ENCODE assay signal across 8 cellular contexts in the genomic region with DNA sequence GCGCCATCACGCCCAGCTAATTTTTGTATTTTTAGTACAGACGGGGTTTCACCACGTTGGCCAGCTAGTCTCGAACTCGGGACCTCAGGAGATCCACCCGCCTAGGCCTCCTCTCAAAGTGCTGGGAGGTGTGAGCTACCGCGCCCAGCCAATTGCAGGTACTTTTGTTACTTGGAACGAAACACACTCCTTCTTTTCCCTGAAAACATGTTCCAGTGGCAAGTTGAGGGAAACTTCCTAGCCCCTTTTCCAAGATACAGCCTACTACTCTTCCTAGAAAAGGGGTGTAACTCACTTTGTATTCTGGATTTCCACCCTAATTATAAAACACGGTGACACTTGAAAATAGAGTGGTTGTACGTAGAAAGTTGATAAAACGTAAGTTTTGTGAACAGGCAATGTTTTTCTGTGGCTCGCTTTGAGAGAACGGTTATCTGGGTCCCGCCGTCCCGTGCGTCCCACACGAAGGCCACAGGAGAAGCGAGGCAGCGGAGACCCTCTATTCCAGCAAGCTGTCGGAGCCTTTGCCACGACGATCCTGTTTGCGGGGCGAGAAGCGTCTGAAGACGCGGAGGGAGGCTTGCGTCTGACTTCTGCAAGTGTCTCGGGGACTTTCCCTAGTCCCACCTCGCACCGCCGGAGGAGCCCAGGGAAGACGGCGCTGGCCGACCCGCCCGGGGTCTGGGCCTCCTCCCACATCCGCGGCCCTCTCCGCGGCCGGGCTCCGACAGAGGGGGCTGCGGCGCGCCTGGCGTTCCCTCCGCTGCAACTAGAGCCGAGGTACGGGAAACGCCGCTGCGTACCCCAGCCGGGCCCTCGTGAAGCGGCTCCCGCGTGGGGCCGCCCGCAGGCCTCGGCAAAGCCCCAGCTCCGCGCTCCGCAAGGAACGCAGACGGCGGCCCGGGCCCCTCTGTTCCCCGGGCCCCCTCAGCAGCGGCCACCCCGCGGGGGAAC. TPM values are rescaled to one million over a fixed set of nuclear protein-coding genes. Genes with fewer than 3 reads are reported as not detected.
DNase-seq lines count a peak whose midpoint lies in the region; ATAC-seq, FAIRE-seq and TF ChIP-seq lines count a peak whose summit lies in the region.

No MANE protein-coding gene starts in this region.

- DNase-seq in ELR (ENCODE audit: low read depth) (peak; percentile 57), MG63 (no peak), esophagus muscularis mucosa (ENCODE audit: extremely low spot score) (no peak), osteocyte (ENCODE audit: extremely low spot score, unreplicated experiment) (no peak), type B pancreatic cell (ENCODE audit: extremely low spot score, unreplicated experiment) (no peak), GM19239 (ENCODE audit: insufficient read length, low spot score) (no peak)
- DNase-seq in activated CD8-positive, alpha-beta memory T cell treated with anti-CD3 and anti-CD28 coated beads, Interleukin-2, amount 10 ng/mL, durations not matched to agents 7 days and 5 days = peak; percentile 76

- H3K4me1 Mint-ChIP-seq in activated CD8-positive, alpha-beta memory T cell treated with anti-CD3 and anti-CD28 coated beads, Interleukin-2, amount 10 ng/mL, durations not matched to agents 7 days and 5 days = peaks cover 73% of the 10 kb centered on the region
- H3K4me1 Mint-ChIP-seq in osteocyte (ENCODE audit: unreplicated experiment) = peaks cover 72% of the 10 kb centered on the region
- peaks cover 41% of the 10 kb centered on the region for H3K4me1 Mint-ChIP-seq in type B pancreatic cell (ENCODE audit: unreplicated experiment)

- intact Hi-C loops in esophagus muscularis mucosa (cut with DNase I) = loop anchor here (2.0 kb wide), 1 partner anchor 37 kb away; no protein-coding TSS in a partner anchor

- H3K36me3 ChIP-seq in MG63 (peaks cover 18% of the 10 kb centered on the region), esophagus muscularis mucosa (no peaks in the 10 kb centered on the region)

- no peaks in the 10 kb centered on the region for H3K9me3 Mint-ChIP-seq in activated CD8-positive, alpha-beta memory T cell treated with anti-CD3 and anti-CD28 coated beads, Interleukin-2, amount 10 ng/mL, durations not matched to agents 7 days and 5 days (ENCODE audit: low read depth)
- H3K9me3 Mint-ChIP-seq in osteocyte (ENCODE audit: unreplicated experiment) (no peaks in the 10 kb centered on the region), type B pancreatic cell (no peaks in the 10 kb centered on the region)

- peak overlapping the region; percentile 78 to 92 (median 82) for H3K27ac ChIP-seq in esophagus muscularis mucosa (replicated peaks in 1 of 4)

- H3K27me3 ChIP-seq in MG63 (no peaks in the 10 kb centered on the region), esophagus muscularis mucosa (no peaks in the 10 kb centered on the region)

- WGBS in esophagus muscularis mucosa = 20% methylated on average over 22 of the region's 75 CpGs

- H3K9me3 ChIP-seq in MG63 (no peaks in the 10 kb centered on the region), esophagus muscularis mucosa (no peaks in the 10 kb centered on the region)

- peak overlapping the region; percentile 98 for H3K4me3 Mint-ChIP-seq in activated CD8-positive, alpha-beta memory T cell treated with anti-CD3 and anti-CD28 coated beads, Interleukin-2, amount 10 ng/mL, durations not matched to agents 7 days and 5 days
- H3K4me3 Mint-ChIP-seq in osteocyte (ENCODE audit: unreplicated experiment) = peak overlapping the region; percentile 85
- peak overlapping the region; percentile 96 for H3K4me3 Mint-ChIP-seq in type B pancreatic cell

- FAIRE-seq in GM19239 (lab: Jason Lieb, UNC) = no peak

- H3K4me3 ChIP-seq in MG63 (peak overlapping the region; percentile 72), esophagus muscularis mucosa (peak overlapping the region; percentile 85 to 99 (median 96))

- TF ChIP-seq POLR2A in esophagus muscularis mucosa (IDR thresholded peaks at IDR 0.05; ENCODE audit: low read depth) = no peak

- peak overlapping the region; percentile 89 for H3K27ac Mint-ChIP-seq in activated CD8-positive, alpha-beta memory T cell treated with anti-CD3 and anti-CD28 coated beads, Interleukin-2, amount 10 ng/mL, durations not matched to agents 7 days and 5 days
- H3K27ac Mint-ChIP-seq in osteocyte (ENCODE audit: unreplicated experiment) = peak overlapping the region; percentile 81
- peak overlapping the region; percentile 91 for H3K27ac Mint-ChIP-seq in type B pancreatic cell

- TF ChIP-seq EP300 in esophagus muscularis mucosa (IDR thresholded peaks at IDR 0.05) = no peak

- TF ChIP-seq CTCF in esophagus muscularis mucosa (IDR thresholded peaks at IDR 0.05) = no peak
- peak; percentile 17 for TF ChIP-seq CTCF in osteocyte (IDR thresholded peaks at IDR 0.05)
- no peak for TF ChIP-seq CTCF in type B pancreatic cell (conservative IDR thresholded peaks at IDR 0.05)

- H3K27me3 Mint-ChIP-seq in activated CD8-positive, alpha-beta memory T cell treated with anti-CD3 and anti-CD28 coated beads, Interleukin-2, amount 10 ng/mL, durations not matched to agents 7 days and 5 days = no peaks in the 10 kb centered on the region
- H3K27me3 Mint-ChIP-seq in osteocyte (ENCODE audit: unreplicated experiment) (no peaks in the 10 kb centered on the region), type B pancreatic cell (no peaks in the 10 kb centered on the region)

- CTCF ChIA-PET in activated CD8-positive, alpha-beta memory T cell treated with anti-CD3 and anti-CD28 coated beads, Interleukin-2, amount 10 ng/mL, durations not matched to agents 7 days and 5 days (lab: Charles Lee) = interaction anchor here (0.8 to 7.2 kb wide), 17 partner anchors 11 to 462 kb away, joined by 3 to 96 read pairs (median 4); no protein-coding TSS in a partner anchor

- H3K4me1 ChIP-seq in esophagus muscularis mucosa = peaks cover 23 to 41% (median 35%) of the 10 kb centered on the region in 4 donors

- H3K36me3 Mint-ChIP-seq in activated CD8-positive, alpha-beta memory T cell treated with anti-CD3 and anti-CD28 coated beads, Interleukin-2, amount 10 ng/mL, durations not matched to agents 7 days and 5 days = peaks cover 42% of the 10 kb centered on the region
- peaks cover 1% of the 10 kb centered on the region for H3K36me3 Mint-ChIP-seq in osteocyte (ENCODE audit: unreplicated experiment)
- H3K36me3 Mint-ChIP-seq in type B pancreatic cell = peaks cover 11% of the 10 kb centered on the region

- peak; percentile 30 for ATAC-seq in GM21723 (IDR thresholded peaks at IDR 0.05; ENCODE audit: unreplicated experiment)
- peak; percentile 7 for ATAC-seq in activated CD8-positive, alpha-beta memory T cell treated with anti-CD3 and anti-CD28 coated beads, Interleukin-2, amount 10 ng/mL, durations not matched to agents 7 days and 5 days

RNA-seq across cellular contexts. Expression of a gene that starts 0.7 kb away (rescaled TPM):
- 30.3 and 49.7 TPM in 2 replicates for total RNA-seq in MG63 (2014; rRNA removed; shearing (Covaris generic); ENCODE audit: low replicate concordance)
- total RNA-seq in activated CD8-positive, alpha-beta memory T cell treated with anti-CD3 and anti-CD28 coated beads, Interleukin-2, amount 10 ng/mL, durations not matched to agents 7 days and 5 days = 10 to 100 TPM; 70.8 to 77.8 TPM
- 1 to 10 TPM; 5.0 to 8.0 (median 6.0) TPM for total RNA-seq in esophagus muscularis mucosa
- total RNA-seq in osteocyte = 14.6 and 17.4 TPM in 2 replicates
- total RNA-seq in type B pancreatic cell (ENCODE audit: low replicate concordance) = 21.2 and 29.7 TPM in 2 replicates

RNA-seq across cellular contexts. Expression of a gene that starts 34.5 kb away (rescaled TPM):
- 7.2 and 10.8 TPM in 2 replicates for total RNA-seq in MG63 (2014; rRNA removed; shearing (Covaris generic); ENCODE audit: low replicate concordance)
- under 1 TPM; 0.56 to 0.67 TPM for total RNA-seq in activated CD8-positive, alpha-beta memory T cell treated with anti-CD3 and anti-CD28 coated beads, Interleukin-2, amount 10 ng/mL, durations not matched to agents 7 days and 5 days
- 1 to 10 TPM; 3.7 to 9.8 (median 6.7) TPM for total RNA-seq in esophagus muscularis mucosa
- 7.5 and 7.7 TPM in 2 replicates for total RNA-seq in osteocyte
- 16.2 and 18.8 TPM in 2 replicates for total RNA-seq in type B pancreatic cell (ENCODE audit: low replicate concordance)

RNA-seq across cellular contexts. Expression of a gene that starts 42.0 kb away (rescaled TPM):
- total RNA-seq in MG63 (2014; rRNA removed; shearing (Covaris generic); ENCODE audit: low replicate concordance) = 26.9 and 31.3 TPM in 2 replicates
- total RNA-seq in activated CD8-positive, alpha-beta memory T cell treated with anti-CD3 and anti-CD28 coated beads, Interleukin-2, amount 10 ng/mL, durations not matched to agents 7 days and 5 days = not detected
- total RNA-seq in esophagus muscularis mucosa (100 to 1,000 TPM in 3 of 4 donors, 10 to 100 TPM in 1; 95.3 to 277 (median 195) TPM), osteocyte (145 and 183 TPM in 2 replicates), type B pancreatic cell (ENCODE audit: low replicate concordance) (1.1 and 2.0 TPM in 2 replicates)

RNA-seq across cellular contexts. Expression of a gene that starts 45.1 kb away (rescaled TPM):
- total RNA-seq in MG63 (2014; rRNA removed; shearing (Covaris generic); ENCODE audit: low replicate concordance) = not detected in 2 replicates
- total RNA-seq in activated CD8-positive, alpha-beta memory T cell treated with anti-CD3 and anti-CD28 coated beads, Interleukin-2, amount 10 ng/mL, durations not matched to agents 7 days and 5 days = 10 to 100 TPM; 47.4 to 49.4 TPM
- 1 to 10 TPM; 1.2 to 8.0 (median 2.1) TPM for total RNA-seq in esophagus muscularis mucosa
- 0.16 and 0.24 TPM in 2 replicates for total RNA-seq in osteocyte
- 0.24 and 0.33 TPM in 2 replicates for total RNA-seq in type B pancreatic cell (ENCODE audit: low replicate concordance)

Comparison
In these comparisons a context has a peak if more than half of its experiments do, and no peak if none do; other contexts are left out.
1. DNase-seq: peak in ELR (single experiment) and activated CD8-positive, alpha-beta memory T cell treated with anti-CD3 and anti-CD28 coated beads, Interleukin-2, amount 10 ng/mL, durations not matched to agents 7 days and 5 days (single experiment); none in MG63 (single experiment), esophagus muscularis mucosa (single experiment), osteocyte (single experiment), type B pancreatic cell (single experiment) and GM19239 (single experiment).
2. Peak in every context shown above with its lines, with median percentiles within 50 percentile points of each other: H3K27ac Mint-ChIP-seq and H3K4me3 Mint-ChIP-seq.